7 cellular contexts compared by ENCODE assay signal in genomic region chr6:24666616-24667377, GRCh38. TPM values are rescaled to one million over a fixed set of nuclear protein-coding genes. Genes with fewer than 3 reads are reported as not detected.
A peak's percentile ranks its signal among the peaks of the same experiment; 100 is the strongest.
DNase-seq lines count a peak whose midpoint lies in the region; ATAC-seq and TF ChIP-seq lines count a peak whose summit lies in the region.

Gene ACOT13, plus strand, starts transcription at chr6:24667077. Its CDS starts 187 bp downstream, at chr6:24667264.
Gene TDP2, minus strand, starts transcription at chr6:24666899. Its CDS starts 37 bp downstream, at chr6:24666862.

- ATAC-seq in GM18508 (IDR thresholded peaks at IDR 0.05; ENCODE audit: insufficient read depth, unreplicated experiment) (peak; percentile 85), HG03025 (IDR thresholded peaks at IDR 0.05; ENCODE audit: low FRiP score, unreplicated experiment) (peak; percentile 92)

- WGBS in sigmoid colon, 2 donors, result 0% methylated on average over 62 of the region's 62 CpGs

- TF ChIP-seq CTCF in astrocyte of the spinal cord (IDR thresholded peaks at IDR 0.05; ENCODE audit: low read depth, low read length) (peak; percentile 52), sigmoid colon (IDR thresholded peaks at IDR 0.05) (peak; percentile 42 to 63 (median 52))

- no peaks in the 10 kb centered on the region for H3K27me3 ChIP-seq in sigmoid colon

- TF ChIP-seq EP300 in sigmoid colon (IDR thresholded peaks at IDR 0.05), result no peak

- peaks cover 0 to 24% (median 9%) of the 10 kb centered on the region in 4 donors for H3K36me3 ChIP-seq in sigmoid colon

- H3K9me3 ChIP-seq in sigmoid colon, result no peaks in the 10 kb centered on the region

- H3K4me3 ChIP-seq in astrocyte of the spinal cord (ENCODE audit: low read depth, low read length), result peak within 1 kb of the TSS; percentile 96
- H3K4me3 ChIP-seq in sigmoid colon, result peak within 1 kb of the TSS; percentile 76 to 97 (median 80)

- peaks cover 0 to 32% (median 26%) of the 10 kb centered on the region in 4 donors for H3K4me1 ChIP-seq in sigmoid colon

- peak; percentile 74 to 88 for TF ChIP-seq POLR2A in sigmoid colon (IDR thresholded peaks at IDR 0.05)

- intact Hi-C loops in sigmoid colon (cut with DNase I), result loop anchor here (1.0 to 10.0 kb wide), 3 partner anchors 54 to 172 kb away; partner anchors contain the start of gene ALDH5A1

- DNase-seq in NCI-H2081 (lab: John Stamatoyannopoulos, UW), result peak; percentile 97 to 98
- peak; percentile 96 for DNase-seq in T1000 (lab: John Stamatoyannopoulos, UW)
- peak; percentile 96 for DNase-seq in astrocyte of the spinal cord (ENCODE audit: low read depth, low spot score)
- peak; percentile 76 for DNase-seq in iPS DF 19.7 (ENCODE audit: low read depth, low spot score)
- DNase-seq in sigmoid colon, result peak; percentile 98

- in situ Hi-C loops in astrocyte of the spinal cord (cut with HindIII; ENCODE audit: low sequenced_read_pairs), result no loop called here

- H3K27ac ChIP-seq in sigmoid colon, result peak within 1 kb of the TSS; percentile 88 to 92 (median 92)

RNA-seq across cellular contexts. Expression of gene ACOT13, which starts in this region (rescaled TPM):
- total RNA-seq in sigmoid colon, result 10 to 100 TPM in 1 of 4 donors, 1 to 10 TPM in 3; 5.3 to 11.8 (median 9.2) TPM
- polyA plus RNA-seq in sigmoid colon, result 10 to 100 TPM; 23.0 to 48.6 (median 48.1) TPM

RNA-seq across cellular contexts. Expression of gene TDP2, which starts in this region (rescaled TPM):
- 10 to 100 TPM; 30.4 to 67.6 (median 48.2) TPM for total RNA-seq in sigmoid colon
- 100 to 1,000 TPM; 125 to 543 (median 421) TPM for polyA plus RNA-seq in sigmoid colon

Comparison
In these comparisons a context has a peak if more than half of its experiments do, and no peak if none do; other contexts are left out.
1. Peak in every context shown above with its lines: DNase-seq, ATAC-seq, H3K4me3 ChIP-seq and H3K27ac ChIP-seq.